1 cellular context compared by ENCODE assay signal in genomic region chr19:35715981-35716734, GRCh38.
TF ChIP-seq lines count a peak whose summit lies in the region.

No MANE protein-coding gene starts in this region.

TF ChIP-seq in H1, 55 proteins besides CTCF, POLR2A, EP300 and RAD21:
- TF ChIP-seq NANOG (IDR thresholded peaks at IDR 0.05; ENCODE audit: insufficient read depth, low read depth, low read length, poor library complexity, severe bottlenecking): no peak
- peak; percentile 87 for TF ChIP-seq MAX (IDR thresholded peaks at IDR 0.05)
- no peak for TF ChIP-seq CTBP2 (IDR thresholded peaks at IDR 0.05; ENCODE audit: borderline replicate concordance, insufficient read depth, insufficient read length, low read length)
- TF ChIP-seq KDM4A (IDR thresholded peaks at IDR 0.05; ENCODE audit: low read depth, low read length, severe bottlenecking): peak; percentile 30
- TF ChIP-seq USF2 (IDR thresholded peaks at IDR 0.05; ENCODE audit: low read length): no peak
- TF ChIP-seq MAFK (IDR thresholded peaks at IDR 0.05; ENCODE audit: low read depth, low read length): no peak
- TF ChIP-seq JUN (IDR thresholded peaks at IDR 0.05; ENCODE audit: low read depth, low read length): no peak
- TF ChIP-seq RBBP5 (IDR thresholded peaks at IDR 0.05; ENCODE audit: borderline replicate concordance, low read depth, low read length): 0 out of 2 replicates have a peak, but pooled peaks have one; percentile 18
- TF ChIP-seq CREB1 (IDR thresholded peaks at IDR 0.05): no peak
- TF ChIP-seq SUZ12 (IDR thresholded peaks at IDR 0.05; ENCODE audit: low read length): no peak
- 0 out of 2 replicates have a peak, but pooled peaks have one; percentile 12 for TF ChIP-seq TAF1 (IDR thresholded peaks at IDR 0.05; ENCODE audit: low read depth, low read length)
- peak; percentile 55; the same call in 1 of the 2 replicates for TF ChIP-seq POLR2AphosphoS5 (IDR thresholded peaks at IDR 0.05; ENCODE audit: low read depth, low read length)
- peak; percentile 21 for TF ChIP-seq RNF2 (IDR thresholded peaks at IDR 0.05; ENCODE audit: borderline replicate concordance, low read depth, low read length, missing control alignments, poor library complexity, severe bottlenecking)
- no peak for TF ChIP-seq CHD1 (IDR thresholded peaks at IDR 0.05; ENCODE audit: low read depth, low read length)
- peak; percentile 94 for TF ChIP-seq E2F6 (IDR thresholded peaks at IDR 0.05)
- TF ChIP-seq SIN3A (conservative IDR thresholded peaks at IDR 0.05 in 1 of 2, IDR thresholded peaks at IDR 0.05 in 1 of 2; ENCODE audit: low read depth in 1 of 2, low read length in 2 of 2): no peak
- no peak for TF ChIP-seq BCL11A (IDR thresholded peaks at IDR 0.05; ENCODE audit: low read depth in 2 of 2, low read length in 2 of 2)
- no peak for TF ChIP-seq SIRT6 (IDR thresholded peaks at IDR 0.05; ENCODE audit: low read length)
- 0 out of 2 replicates have a peak, but pooled peaks have one; percentile 19 for TF ChIP-seq PHF8 (conservative IDR thresholded peaks at IDR 0.05; ENCODE audit: low read depth, low read length)
TF ChIP-seq in H1: peak in this region for 8.
